In the genomic region with DNA sequence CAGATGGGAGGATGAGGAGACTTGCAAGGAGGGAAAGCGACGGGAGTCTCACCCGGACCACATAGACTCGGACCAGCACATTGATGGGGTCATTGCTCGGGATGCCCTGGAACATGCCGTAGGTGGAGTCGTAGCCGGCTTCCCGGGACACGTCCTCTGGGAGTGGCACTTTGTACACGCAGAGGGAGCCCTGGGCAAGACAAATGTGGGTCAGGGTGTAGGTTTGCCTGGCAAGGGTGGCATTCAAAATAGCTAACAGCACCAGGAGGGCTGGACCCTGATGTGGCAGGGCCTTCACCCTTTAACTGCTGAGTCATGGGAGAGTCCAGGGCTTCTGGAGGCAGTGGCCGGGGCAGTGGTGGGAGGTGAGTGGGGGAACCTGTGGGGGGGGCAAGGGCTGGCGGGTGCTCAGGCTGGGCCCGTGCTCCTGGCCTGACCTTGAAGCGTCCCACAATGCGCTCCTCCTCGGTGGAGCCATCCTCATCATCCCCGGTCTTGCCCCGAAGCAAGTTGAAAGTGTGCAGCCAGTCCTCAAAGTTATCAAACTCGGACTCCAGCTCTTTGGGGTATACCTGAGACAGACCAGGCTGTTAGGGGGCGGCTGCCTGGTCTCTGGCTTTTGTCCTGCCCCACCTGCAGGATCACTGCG, we compare ENCODE assay signal across 19 cellular contexts.
"Had no signal": no experiment of that assay in that cellular context is flagged by ENCODE, and none has a peak within 500 bp of the region (broad histone marks: within the 10 kb centered on the region; RNA-seq: fewer than 3 reads in every experiment).

No MANE protein-coding gene starts in this region.

- ATAC-seq: effector memory CD8-positive, alpha-beta T cell; heart right ventricle; left lung had no signal

- H3K4me1 ChIP-seq: sigmoid colon had no signal

- H3K4me3 ChIP-seq: esophagus muscularis mucosa, gastrocnemius medialis, heart right ventricle, left lung, right atrium auricular region, sigmoid colon, skin epidermis had no signal

- H3K27ac ChIP-seq: epithelial cell of prostate, esophagus muscularis mucosa, gastrocnemius medialis, heart right ventricle, left lung, right atrium auricular region, sigmoid colon, skin epidermis had no signal

- H3K27ac Mint-ChIP-seq: dendritic cell treated with granulocyte-macrophage colony-stimulating factor and Interleukin-4, amounts not matched to agents 40 ng/mL and 50 ng/mL, for 4 days; effector memory CD8-positive, alpha-beta T cell; nephron had no signal

- FAIRE-seq: colon, urothelium cell line had no signal

- DNase-seq: effector memory CD8-positive, alpha-beta T cell; gastrocnemius medialis; heart right ventricle; islet precursor cell; mesendoderm; naive B cell; stimulated activated CD4-positive, alpha-beta T cell treated with anti-CD3 and anti-CD28 coated beads, Interleukin-12 subunit alpha, Interleukin-12 subunit beta, amount 100 ng/mL, for 4 hours; stimulated activated naive CD4-positive, alpha-beta T cell treated with Interleukin-2 at 50 U/mL for 16 hours; trophoblast cell had no signal

- H3K4me3 Mint-ChIP-seq: dendritic cell treated with granulocyte-macrophage colony-stimulating factor and Interleukin-4, amounts not matched to agents 40 ng/mL and 50 ng/mL, for 4 days; effector memory CD8-positive, alpha-beta T cell; naive B cell; nephron had no signal

- H3K27me3 Mint-ChIP-seq: dendritic cell treated with granulocyte-macrophage colony-stimulating factor and Interleukin-4, amounts not matched to agents 40 ng/mL and 50 ng/mL, for 4 days; effector memory CD8-positive, alpha-beta T cell had no signal

- H3K27me3 ChIP-seq: esophagus muscularis mucosa, gastrocnemius medialis, heart right ventricle, left lung, right atrium auricular region, sigmoid colon had no signal

- H3K4me1 Mint-ChIP-seq: naive B cell, nephron had no signal

- H3K9me3 ChIP-seq: gastrocnemius medialis had no signal

- H3K9me3 Mint-ChIP-seq: dendritic cell treated with granulocyte-macrophage colony-stimulating factor and Interleukin-4, amounts not matched to agents 40 ng/mL and 50 ng/mL, for 4 days had no signal

- H3K36me3 ChIP-seq: esophagus muscularis mucosa, gastrocnemius medialis, heart right ventricle, left lung, right atrium auricular region, sigmoid colon had no signal
